ENCODE assay signal across 12 cellular contexts in the genomic region with DNA sequence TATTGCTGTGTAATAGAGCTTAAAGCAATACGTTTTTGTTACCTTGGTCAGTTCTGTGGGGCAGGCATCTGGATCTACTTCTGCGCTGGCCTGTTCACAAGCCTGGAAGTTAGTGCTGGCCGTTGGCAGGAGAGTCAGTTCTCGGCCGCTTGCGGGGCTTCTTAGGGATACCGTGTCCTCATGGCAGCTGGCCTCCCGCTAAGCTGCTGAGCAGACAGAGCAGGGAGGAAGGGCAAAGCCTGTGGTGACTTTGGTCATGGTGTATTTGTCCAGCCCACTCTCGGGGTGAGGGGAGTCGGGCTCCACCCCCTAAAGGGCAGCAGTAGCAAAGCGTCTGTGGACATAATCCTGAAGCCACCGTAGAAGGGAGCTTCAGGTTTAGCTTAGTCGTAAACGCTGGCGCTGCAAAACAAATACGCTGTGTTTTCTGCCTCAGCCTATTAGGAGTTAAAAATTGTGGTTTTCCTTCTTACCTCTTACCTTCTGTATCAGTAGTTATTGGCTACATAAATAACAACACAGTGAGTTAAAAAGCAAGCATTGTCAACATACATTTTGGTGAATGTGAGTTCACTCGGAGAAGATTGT. TPM values are rescaled to one million over a fixed set of nuclear protein-coding genes. Genes with fewer than 3 reads are reported as not detected.
DNase-seq lines count a peak whose midpoint lies in the region; ATAC-seq and TF ChIP-seq lines count a peak whose summit lies in the region.
"Had no signal": no experiment of that assay in that cellular context is flagged by ENCODE, and none has a peak within 500 bp of the region (broad histone marks: within the 10 kb centered on the region; RNA-seq: fewer than 3 reads in every experiment).

No MANE protein-coding gene starts in this region.

- H3K27ac ChIP-seq in skeletal muscle tissue (ENCODE audit: low read depth, low read length) (peak overlapping the region; percentile 41), ascending aorta (no peak overlapping the region), colonic mucosa (no peak overlapping the region)
- H3K27ac ChIP-seq: 22Rv1, tibial artery had no signal

- peak overlapping the region; percentile 24 to 63 (median 47) for H3K9ac ChIP-seq in skeletal muscle tissue (ENCODE audit: low read depth in 1 of 3, low read length in 3 of 3)
- H3K9ac ChIP-seq in colonic mucosa (ENCODE audit: low read depth in 2 of 2, low read length in 2 of 2), result no peak overlapping the region

- H3K9me3 ChIP-seq in skeletal muscle tissue (ENCODE audit: control insufficient read depth in 3 of 3, low read length in 3 of 3) (no peaks in the 10 kb centered on the region), ascending aorta (no peaks in the 10 kb centered on the region), colonic mucosa (no peaks in the 10 kb centered on the region)
- H3K9me3 ChIP-seq: tibial artery had no signal

- DNase-seq in DMS 273 (lab: John Stamatoyannopoulos, UW; ENCODE audit: unreplicated experiment) (peak; percentile 60), DMS 273 treated with DMSO at 0.1 percent for 48 hours (lab: John Stamatoyannopoulos, UW) (no peak), astrocyte of the hippocampus (ENCODE audit: low read depth, low spot score) (peak; percentile 68), iPS-NIHi11 (ENCODE audit: low spot score) (peak; percentile 45), ascending aorta (ENCODE audit: low spot score in 2 of 2) (no peak), colonic mucosa (no peak)
- DNase-seq: stimulated activated CD4-positive, alpha-beta T cell treated with anti-CD3 and anti-CD28 coated beads, Interleukin-1b, Interleukin-23, amount 100 ng/mL, for 48 hours; T1000; tibial artery had no signal

- intact Hi-C loops in ascending aorta (cut with DNase I), result no loop called here
- intact Hi-C loops in colonic mucosa (cut with DNase I), result no loop called here

- TF ChIP-seq CTCF in ascending aorta (IDR thresholded peaks at IDR 0.05) (no peak), colonic mucosa (IDR thresholded peaks at IDR 0.05) (no peak)

- H3K4me1 ChIP-seq in skeletal muscle tissue (ENCODE audit: control insufficient read depth in 3 of 3, insufficient read depth in 3 of 3, low read length in 3 of 3) (peaks cover 19 to 35% (median 25%) of the 10 kb centered on the region in 3 donors), ascending aorta (peaks cover 0 to 5% of the 10 kb centered on the region in 2 donors), colonic mucosa (no peaks in the 10 kb centered on the region)

- H3K27me3 ChIP-seq in skeletal muscle tissue (ENCODE audit: control insufficient read depth in 3 of 3, insufficient read depth in 3 of 3, low read length in 3 of 3), result no peaks in the 10 kb centered on the region
- no peaks in the 10 kb centered on the region for H3K27me3 ChIP-seq in ascending aorta
- H3K27me3 ChIP-seq in colonic mucosa, result no peaks in the 10 kb centered on the region
- H3K27me3 ChIP-seq: tibial artery had no signal

- no peak for ATAC-seq in HG03175 (IDR thresholded peaks at IDR 0.05; ENCODE audit: unreplicated experiment)

- H3K4me3 ChIP-seq in skeletal muscle tissue (ENCODE audit: low read length in 3 of 3) (peak overlapping the region; percentile 8 to 45 (median 44)), ascending aorta (no peak overlapping the region), colonic mucosa (no peak overlapping the region)
- H3K4me3 ChIP-seq: tibial artery had no signal

- H3K36me3 ChIP-seq in skeletal muscle tissue (ENCODE audit: control insufficient read depth in 3 of 3, insufficient read depth in 3 of 3, low read length in 3 of 3) (peaks cover 0 to 3% (median 0%) of the 10 kb centered on the region in 3 donors), ascending aorta (peaks cover 0 to 4% of the 10 kb centered on the region in 2 donors), colonic mucosa (no peaks in the 10 kb centered on the region)
- H3K36me3 ChIP-seq: tibial artery had no signal

RNA-seq across cellular contexts. Expression of gene UBE3C, which starts 12.2 kb away (rescaled TPM):
- 78.8 TPM for total RNA-seq in skeletal muscle tissue
- 31.7 TPM for total RNA-seq in ascending aorta
- 10 to 100 TPM; 50.9 to 60.7 TPM for total RNA-seq in colonic mucosa

Comparison
In these comparisons a context has a peak if more than half of its experiments do, and no peak if none do; other contexts are left out.
1. DNase-seq: peak in DMS 273 (single experiment), astrocyte of the hippocampus (single experiment) and iPS-NIHi11 (single experiment); none in DMS 273 treated with DMSO at 0.1 percent for 48 hours (single experiment), ascending aorta (0 of 2) and colonic mucosa (single experiment).
2. H3K4me3 ChIP-seq: peak in skeletal muscle tissue (3 of 3); none in ascending aorta (0 of 2) and colonic mucosa (single experiment).
3. H3K9ac ChIP-seq: peak in skeletal muscle tissue (3 of 3); none in colonic mucosa (0 of 2).